ENCODE assay signal across 18 cellular contexts in genomic region chr6:119322715-119323350, GRCh38. TPM values are rescaled to one million over a fixed set of nuclear protein-coding genes. Genes with fewer than 3 reads are reported as not detected.
DNase-seq lines count a peak whose midpoint lies in the region; ATAC-seq and TF ChIP-seq lines count a peak whose summit lies in the region.
"Had no signal": no experiment of that assay in that cellular context is flagged by ENCODE, and none has a peak within 500 bp of the region (broad histone marks: within the 10 kb centered on the region; RNA-seq: fewer than 3 reads in every experiment).

No MANE protein-coding gene starts in this region.

- peaks cover 0 to 6% of the 10 kb centered on the region in 2 donors for H3K36me3 Mint-ChIP-seq in activated naive CD4-positive, alpha-beta T cell treated with anti-CD3 and anti-CD28 coated beads, Interleukin-2, amount 50 U/mL, for 72 hours
- peaks cover 33% of the 10 kb centered on the region for H3K36me3 Mint-ChIP-seq in stimulated activated effector memory CD8-positive, alpha-beta T cell treated with anti-CD3 and anti-CD28 coated beads, Interleukin-12 subunit alpha, Interleukin-12 subunit beta, amount 100 ng/mL, for 72 hours

- 0 out of 2 replicates have a peak, but pooled peaks cover 4% of the 10 kb centered on the region for H3F3A ChIP-seq in Loucy (ENCODE audit: low read depth)

- DNase-seq in activated gamma-delta T cell treated with Interleukin-2 at 50 U/mL for 16 hours (peak; percentile 48), activated gamma-delta T cell (lab: John Stamatoyannopoulos, UW) (no peak), DMS114 treated with DMSO at 0.1 percent for 48 hours (lab: John Stamatoyannopoulos, UW; ENCODE audit: unreplicated experiment) (no peak), osteoblast (ENCODE audit: insufficient read length, low spot score, missing footprints) (no peak)
- peak in 1 of 2 donors; percentile 26 for DNase-seq in activated naive CD4-positive, alpha-beta T cell treated with anti-CD3 and anti-CD28 coated beads, Interleukin-2, amount 50 U/mL, for 72 hours (ENCODE audit: low spot score in 2 of 2)
- DNase-seq in stimulated activated effector memory CD8-positive, alpha-beta T cell treated with anti-CD3 and anti-CD28 coated beads, Interleukin-12 subunit alpha, Interleukin-12 subunit beta, amount 100 ng/mL, for 72 hours (ENCODE audit: low spot score in 2 of 2) = no peak
- DNase-seq: cerebellar nuclear complex, DMS153, islet precursor cell, midbrain, NCI-H2171, pancreas, SIG-M5, spleen, WERI-Rb-1 had no signal

- H4K20me1 ChIP-seq in Loucy (ENCODE audit: insufficient read depth, low read length, poor library complexity, severe bottlenecking) = no peaks in the 10 kb centered on the region
- H4K20me1 ChIP-seq in osteoblast (ENCODE audit: insufficient read depth, low read length) = peaks cover under 1% of the 10 kb centered on the region

- no peaks in the 10 kb centered on the region; the same call in 1 of the 2 replicates for H3K36me3 ChIP-seq in Loucy (ENCODE audit: insufficient read depth, low read length)
- no peaks in the 10 kb centered on the region for H3K36me3 ChIP-seq in osteoblast (ENCODE audit: insufficient read depth, low read length)
- H3K36me3 ChIP-seq: pancreas, thoracic aorta, WERI-Rb-1 had no signal

- H3K9me2 ChIP-seq in Loucy (replicated peaks; ENCODE audit: low read depth, low read length) = no peaks in the 10 kb centered on the region

- TF ChIP-seq CTCF in Loucy (conservative IDR thresholded peaks at IDR 0.05; ENCODE audit: low read length) (no peak), osteoblast (IDR thresholded peaks at IDR 0.05; ENCODE audit: extremely low read depth, low read depth, low read length) (no peak)

- H3K27ac ChIP-seq in osteoblast (ENCODE audit: low read depth, low read length) = no peak overlapping the region
- H3K27ac ChIP-seq: pancreas, thoracic aorta, WERI-Rb-1 had no signal

- H3K4me1 ChIP-seq in Loucy (ENCODE audit: insufficient read depth, low read length, poor library complexity, severe bottlenecking) (peaks cover 59% of the 10 kb centered on the region), osteoblast (ENCODE audit: insufficient read depth, low read length) (no peaks in the 10 kb centered on the region)

- H3K4me2 ChIP-seq in Loucy (ENCODE audit: low read depth, low read length, poor library complexity, severe bottlenecking) (peak overlapping the region; percentile 72), osteoblast (ENCODE audit: insufficient read depth, low read length) (no peak overlapping the region)

- peak overlapping the region; percentile 43 for H3K4me3 ChIP-seq in Loucy (ENCODE audit: low read length, poor library complexity, severe bottlenecking)
- no peak overlapping the region for H3K4me3 ChIP-seq in osteoblast (ENCODE audit: insufficient read depth, low read length)
- H3K4me3 ChIP-seq: pancreas, spleen, thoracic aorta had no signal

- peak; percentile 88 to 93 for ATAC-seq in activated naive CD4-positive, alpha-beta T cell treated with anti-CD3 and anti-CD28 coated beads, Interleukin-2, amount 50 U/mL, for 72 hours
- peak; percentile 88 for ATAC-seq in stimulated activated effector memory CD8-positive, alpha-beta T cell treated with anti-CD3 and anti-CD28 coated beads, Interleukin-12 subunit alpha, Interleukin-12 subunit beta, amount 100 ng/mL, for 72 hours
- ATAC-seq in GM18498 (IDR thresholded peaks at IDR 0.05; ENCODE audit: unreplicated experiment) = no peak

- H3K4me1 Mint-ChIP-seq in stimulated activated effector memory CD8-positive, alpha-beta T cell treated with anti-CD3 and anti-CD28 coated beads, Interleukin-12 subunit alpha, Interleukin-12 subunit beta, amount 100 ng/mL, for 72 hours = peaks cover 43% of the 10 kb centered on the region

- H2AFZ ChIP-seq in Loucy (ENCODE audit: low read length) (no peak overlapping the region), osteoblast (ENCODE audit: low read length) (no peak overlapping the region)

- peak overlapping the region; percentile 20 for H3K4me3 Mint-ChIP-seq in stimulated activated effector memory CD8-positive, alpha-beta T cell treated with anti-CD3 and anti-CD28 coated beads, Interleukin-12 subunit alpha, Interleukin-12 subunit beta, amount 100 ng/mL, for 72 hours

- H3K9me3 ChIP-seq in Loucy (ENCODE audit: insufficient read depth, low read depth, low read length) (no peaks in the 10 kb centered on the region), osteoblast (ENCODE audit: low read depth, low read length) (no peaks in the 10 kb centered on the region)
- H3K9me3 ChIP-seq: pancreas, spleen, thoracic aorta had no signal

- H3K9me3 Mint-ChIP-seq in activated naive CD4-positive, alpha-beta T cell treated with anti-CD3 and anti-CD28 coated beads, Interleukin-2, amount 50 U/mL, for 72 hours = no peaks in the 10 kb centered on the region
- H3K9me3 Mint-ChIP-seq in stimulated activated effector memory CD8-positive, alpha-beta T cell treated with anti-CD3 and anti-CD28 coated beads, Interleukin-12 subunit alpha, Interleukin-12 subunit beta, amount 100 ng/mL, for 72 hours = no peaks in the 10 kb centered on the region

- H3K9ac ChIP-seq in Loucy (ENCODE audit: low read depth, low read length, poor library complexity, severe bottlenecking) = peak overlapping the region; percentile 27

- no peaks in the 10 kb centered on the region for H3K27me3 ChIP-seq in Loucy (ENCODE audit: insufficient read depth, low read length, poor library complexity, severe bottlenecking)
- no peaks in the 10 kb centered on the region for H3K27me3 ChIP-seq in osteoblast (ENCODE audit: insufficient read depth, low read length)
- H3K27me3 ChIP-seq: pancreas, spleen had no signal

- peak overlapping the region in 1 of 2 donors; percentile 60 for H3K27ac Mint-ChIP-seq in activated naive CD4-positive, alpha-beta T cell treated with anti-CD3 and anti-CD28 coated beads, Interleukin-2, amount 50 U/mL, for 72 hours
- peak overlapping the region; percentile 29 for H3K27ac Mint-ChIP-seq in stimulated activated effector memory CD8-positive, alpha-beta T cell treated with anti-CD3 and anti-CD28 coated beads, Interleukin-12 subunit alpha, Interleukin-12 subunit beta, amount 100 ng/mL, for 72 hours

- H3K79me2 ChIP-seq in Loucy (ENCODE audit: insufficient read depth, low read length) = peaks cover 30% of the 10 kb centered on the region; the same call in 1 of the 2 replicates
- no peaks in the 10 kb centered on the region for H3K79me2 ChIP-seq in osteoblast (ENCODE audit: insufficient read depth, low read length)

RNA-seq across cellular contexts. Expression of gene MAN1A1, which starts 26.7 kb away (rescaled TPM):
- total RNA-seq in activated naive CD4-positive, alpha-beta T cell treated with anti-CD3 and anti-CD28 coated beads, Interleukin-2, amount 50 U/mL, for 72 hours = 10 to 100 TPM; 18.6 to 25.9 TPM
- total RNA-seq in osteoblast = 67.2 and 79.6 TPM in 2 replicates
